Comparison of ENCODE assay signal across 1 cellular context in genomic region chr2:207813942-207814341, GRCh38.
TF ChIP-seq lines count a peak whose summit lies in the region.

No MANE protein-coding gene starts in this region.

TF ChIP-seq in H1, 55 proteins besides CTCF, POLR2A, EP300 and RAD21:
- TF ChIP-seq TBP (IDR thresholded peaks at IDR 0.05; ENCODE audit: low read depth, low read length) (no peak), CBX5 (IDR thresholded peaks at IDR 0.05; ENCODE audit: low read depth, low read length) (no peak), SP4 (IDR thresholded peaks at IDR 0.05; ENCODE audit: low read length) (no peak), JUN (IDR thresholded peaks at IDR 0.05; ENCODE audit: low read depth, low read length) (no peak), JUND (IDR thresholded peaks at IDR 0.05; ENCODE audit: low read length) (no peak), TEAD4 (IDR thresholded peaks at IDR 0.05; ENCODE audit: low read depth, low read length) (no peak), MAFK (IDR thresholded peaks at IDR 0.05; ENCODE audit: low read depth, low read length) (no peak), ZNF274 (IDR thresholded peaks at IDR 0.05; ENCODE audit: borderline replicate concordance, extremely low read depth, low read length) (no peak), SAP30 (IDR thresholded peaks at IDR 0.05; ENCODE audit: insufficient read depth, insufficient replicate concordance, low read length) (no peak), HDAC2 (IDR thresholded peaks at IDR 0.05; ENCODE audit: borderline replicate concordance in 1 of 2, low read depth in 2 of 2, low read length in 2 of 2) (no peak), RFX5 (IDR thresholded peaks at IDR 0.05; ENCODE audit: borderline replicate concordance, low read depth, low read length) (no peak), ATF3 (IDR thresholded peaks at IDR 0.05; ENCODE audit: insufficient read depth, low read depth, low read length) (no peak), MAX (IDR thresholded peaks at IDR 0.05) (no peak), CREB1 (IDR thresholded peaks at IDR 0.05) (no peak), EGR1 (IDR thresholded peaks at IDR 0.05; ENCODE audit: borderline replicate concordance, low read depth, low read length) (no peak), EZH2 (IDR thresholded peaks at IDR 0.05; ENCODE audit: low read depth, low read length, severe bottlenecking) (no peak), CTBP2 (IDR thresholded peaks at IDR 0.05; ENCODE audit: borderline replicate concordance, insufficient read depth, insufficient read length, low read length) (no peak), BACH1 (IDR thresholded peaks at IDR 0.05; ENCODE audit: low read length) (no peak), KDM4A (IDR thresholded peaks at IDR 0.05; ENCODE audit: low read depth, low read length, severe bottlenecking) (no peak)
TF ChIP-seq in H1: peak in this region for 0.
